Comparison of ENCODE assay signal across 1 cellular context in genomic region chr14:64948612-64949210, GRCh38.
A peak's percentile ranks its signal among the peaks of the same experiment; 100 is the strongest.
TF ChIP-seq lines count a peak whose summit lies in the region.

No MANE protein-coding gene starts in this region.

TF ChIP-seq in HepG2, 621 proteins besides CTCF, POLR2A, EP300 and RAD21 (continued from another document and continues in another):
- TF ChIP-seq FOXC1 (CRISPR knock-in tag; IDR thresholded peaks at IDR 0.05; ENCODE audit: borderline replicate concordance) (no peak; the same call in 1 of the 2 replicates), SOX6 (IDR thresholded peaks at IDR 0.05) (no peak), SOX6 (CRISPR knock-in tag; IDR thresholded peaks at IDR 0.05) (peak; percentile 7; the same call in 1 of the 2 replicates), AHR (CRISPR knock-in tag; IDR thresholded peaks at IDR 0.05) (no peak), ZEB1 (IDR thresholded peaks at IDR 0.05; ENCODE audit: insufficient replicate concordance, low read depth) (no peak), ZNF564 (CRISPR knock-in tag; IDR thresholded peaks at IDR 0.05) (no peak), GABPB1 (CRISPR knock-in tag; IDR thresholded peaks at IDR 0.05) (no peak), IKZF1 (IDR thresholded peaks at IDR 0.05) (no peak), PHF5A (CRISPR knock-in tag; IDR thresholded peaks at IDR 0.05; ENCODE audit: low read depth, unreplicated experiment) (peak; percentile 27), ATF7-NPFF (CRISPR knock-in tag; IDR thresholded peaks at IDR 0.05; ENCODE audit: low read depth) (no peak), BORCS8-MEF2B (CRISPR knock-in tag; IDR thresholded peaks at IDR 0.05) (no peak), FOSL2 (CRISPR knock-in tag; IDR thresholded peaks at IDR 0.05) (peak; percentile 46; the same call in 1 of the 2 replicates), IKZF4 (CRISPR knock-in tag; IDR thresholded peaks at IDR 0.05; ENCODE audit: borderline replicate concordance, low read depth, not compliant biosample characterization) (no peak), KAT2B (IDR thresholded peaks at IDR 0.05; ENCODE audit: borderline replicate concordance, low read depth, low read length) (no peak), ZNF781 (CRISPR knock-in tag; IDR thresholded peaks at IDR 0.05; ENCODE audit: borderline replicate concordance, not compliant biosample characterization) (no peak), ZNF83 (CRISPR knock-in tag; IDR thresholded peaks at IDR 0.05; ENCODE audit: borderline replicate concordance) (no peak), NR2C2 (CRISPR knock-in tag; IDR thresholded peaks at IDR 0.05; ENCODE audit: borderline replicate concordance) (peak; percentile 43; the same call in 1 of the 2 replicates), RFXANK (CRISPR knock-in tag; IDR thresholded peaks at IDR 0.05) (no peak), ZMAT3 (CRISPR knock-in tag; conservative IDR thresholded peaks at IDR 0.05) (peak; percentile 10; the same call in 1 of the 2 replicates), ZBTB14 (CRISPR knock-in tag; IDR thresholded peaks at IDR 0.05) (no peak), POLR2AphosphoS5 (IDR thresholded peaks at IDR 0.05; ENCODE audit: low read depth, low read length) (no peak), BRD4 (CRISPR knock-in tag; IDR thresholded peaks at IDR 0.05) (no peak), KLF9 (CRISPR knock-in tag; IDR thresholded peaks at IDR 0.05; ENCODE audit: low read depth) (no peak), SMARCE1 (IDR thresholded peaks at IDR 0.05; ENCODE audit: borderline replicate concordance) (no peak), ZNF543 (CRISPR knock-in tag; IDR thresholded peaks at IDR 0.05) (no peak), TBX2 (CRISPR knock-in tag; IDR thresholded peaks at IDR 0.05; ENCODE audit: borderline replicate concordance) (no peak; the same call in 1 of the 2 replicates), ZKSCAN1 (IDR thresholded peaks at IDR 0.05; ENCODE audit: low read length) (no peak), HBP1 (CRISPR knock-in tag; IDR thresholded peaks at IDR 0.05; ENCODE audit: low read depth) (peak; percentile 13; the same call in 1 of the 2 replicates), ZC3H13 (CRISPR knock-in tag; IDR thresholded peaks at IDR 0.05) (no peak), ZNF264 (CRISPR knock-in tag; IDR thresholded peaks at IDR 0.05) (no peak; the same call in 1 of the 2 replicates), ZNF230 (CRISPR knock-in tag; IDR thresholded peaks at IDR 0.05) (0 out of 2 replicates have a peak, but pooled peaks have one; percentile 21), HNF4A (CRISPR knock-in tag; IDR thresholded peaks at IDR 0.05) (no peak)
- TF ChIP-seq, protein P1, sequence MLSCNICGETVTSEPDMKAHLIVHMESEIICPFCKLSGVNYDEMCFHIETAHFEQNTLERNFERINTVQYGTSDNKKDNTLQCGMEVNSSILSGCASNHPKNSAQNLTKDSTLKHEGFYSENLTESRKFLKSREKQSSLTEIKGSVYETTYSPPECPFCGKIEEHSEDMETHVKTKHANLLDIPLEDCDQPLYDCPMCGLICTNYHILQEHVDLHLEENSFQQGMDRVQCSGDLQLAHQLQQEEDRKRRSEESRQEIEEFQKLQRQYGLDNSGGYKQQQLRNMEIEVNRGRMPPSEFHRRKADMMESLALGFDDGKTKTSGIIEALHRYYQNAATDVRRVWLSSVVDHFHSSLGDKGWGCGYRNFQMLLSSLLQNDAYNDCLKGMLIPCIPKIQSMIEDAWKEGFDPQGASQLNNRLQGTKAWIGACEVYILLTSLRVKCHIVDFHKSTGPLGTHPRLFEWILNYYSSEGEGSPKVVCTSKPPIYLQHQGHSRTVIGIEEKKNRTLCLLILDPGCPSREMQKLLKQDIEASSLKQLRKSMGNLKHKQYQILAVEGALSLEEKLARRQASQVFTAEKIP (CRISPR knock-in tag; IDR thresholded peaks at IDR 0.05; ENCODE audit: borderline replicate concordance), result no peak
- TF ChIP-seq, protein P2, sequence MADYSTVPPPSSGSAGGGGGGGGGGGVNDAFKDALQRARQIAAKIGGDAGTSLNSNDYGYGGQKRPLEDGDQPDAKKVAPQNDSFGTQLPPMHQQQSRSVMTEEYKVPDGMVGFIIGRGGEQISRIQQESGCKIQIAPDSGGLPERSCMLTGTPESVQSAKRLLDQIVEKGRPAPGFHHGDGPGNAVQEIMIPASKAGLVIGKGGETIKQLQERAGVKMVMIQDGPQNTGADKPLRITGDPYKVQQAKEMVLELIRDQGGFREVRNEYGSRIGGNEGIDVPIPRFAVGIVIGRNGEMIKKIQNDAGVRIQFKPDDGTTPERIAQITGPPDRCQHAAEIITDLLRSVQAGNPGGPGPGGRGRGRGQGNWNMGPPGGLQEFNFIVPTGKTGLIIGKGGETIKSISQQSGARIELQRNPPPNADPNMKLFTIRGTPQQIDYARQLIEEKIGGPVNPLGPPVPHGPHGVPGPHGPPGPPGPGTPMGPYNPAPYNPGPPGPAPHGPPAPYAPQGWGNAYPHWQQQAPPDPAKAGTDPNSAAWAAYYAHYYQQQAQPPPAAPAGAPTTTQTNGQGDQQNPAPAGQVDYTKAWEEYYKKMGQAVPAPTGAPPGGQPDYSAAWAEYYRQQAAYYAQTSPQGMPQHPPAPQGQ (CRISPR knock-in tag; IDR thresholded peaks at IDR 0.05; ENCODE audit: borderline replicate concordance), result no peak
- TF ChIP-seq, protein P3, sequence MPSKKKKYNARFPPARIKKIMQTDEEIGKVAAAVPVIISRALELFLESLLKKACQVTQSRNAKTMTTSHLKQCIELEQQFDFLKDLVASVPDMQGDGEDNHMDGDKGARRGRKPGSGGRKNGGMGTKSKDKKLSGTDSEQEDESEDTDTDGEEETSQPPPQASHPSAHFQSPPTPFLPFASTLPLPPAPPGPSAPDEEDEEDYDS (CRISPR knock-in tag; IDR thresholded peaks at IDR 0.05), result peak; percentile 8; the same call in 1 of the 2 replicates
- TF ChIP-seq, protein P4, sequence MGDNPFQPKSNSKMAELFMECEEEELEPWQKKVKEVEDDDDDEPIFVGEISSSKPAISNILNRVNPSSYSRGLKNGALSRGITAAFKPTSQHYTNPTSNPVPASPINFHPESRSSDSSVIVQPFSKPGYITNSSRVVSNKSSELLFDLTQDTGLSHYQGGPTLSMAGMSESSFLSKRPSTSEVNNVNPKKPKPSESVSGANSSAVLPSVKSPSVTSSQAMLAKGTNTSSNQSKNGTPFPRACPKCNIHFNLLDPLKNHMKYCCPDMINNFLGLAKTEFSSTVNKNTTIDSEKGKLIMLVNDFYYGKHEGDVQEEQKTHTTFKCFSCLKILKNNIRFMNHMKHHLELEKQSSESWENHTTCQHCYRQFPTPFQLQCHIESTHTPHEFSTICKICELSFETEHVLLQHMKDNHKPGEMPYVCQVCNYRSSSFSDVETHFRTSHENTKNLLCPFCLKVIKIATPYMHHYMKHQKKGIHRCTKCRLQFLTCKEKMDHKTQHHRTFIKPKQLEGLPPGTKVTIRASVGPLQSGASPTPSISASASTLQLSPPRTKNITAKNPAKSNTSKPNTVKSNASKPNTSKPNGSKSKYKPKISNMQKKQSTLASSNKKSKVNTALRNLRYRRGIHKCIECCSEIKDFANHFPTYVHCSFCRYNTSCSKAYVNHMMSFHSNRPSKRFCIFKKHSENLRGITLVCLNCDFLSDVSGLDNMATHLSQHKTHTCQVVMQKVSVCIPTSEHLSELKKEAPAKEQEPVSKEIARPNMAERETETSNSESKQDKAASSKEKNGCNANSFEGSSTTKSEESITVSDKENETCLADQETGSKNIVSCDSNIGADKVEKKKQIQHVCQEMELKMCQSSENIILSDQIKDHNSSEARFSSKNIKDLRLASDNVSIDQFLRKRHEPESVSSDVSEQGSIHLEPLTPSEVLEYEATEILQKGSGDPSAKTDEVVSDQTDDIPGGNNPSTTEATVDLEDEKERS (CRISPR knock-in tag; IDR thresholded peaks at IDR 0.05), result 0 out of 2 replicates have a peak, but pooled peaks have one; percentile 10
- TF ChIP-seq, protein P5, sequence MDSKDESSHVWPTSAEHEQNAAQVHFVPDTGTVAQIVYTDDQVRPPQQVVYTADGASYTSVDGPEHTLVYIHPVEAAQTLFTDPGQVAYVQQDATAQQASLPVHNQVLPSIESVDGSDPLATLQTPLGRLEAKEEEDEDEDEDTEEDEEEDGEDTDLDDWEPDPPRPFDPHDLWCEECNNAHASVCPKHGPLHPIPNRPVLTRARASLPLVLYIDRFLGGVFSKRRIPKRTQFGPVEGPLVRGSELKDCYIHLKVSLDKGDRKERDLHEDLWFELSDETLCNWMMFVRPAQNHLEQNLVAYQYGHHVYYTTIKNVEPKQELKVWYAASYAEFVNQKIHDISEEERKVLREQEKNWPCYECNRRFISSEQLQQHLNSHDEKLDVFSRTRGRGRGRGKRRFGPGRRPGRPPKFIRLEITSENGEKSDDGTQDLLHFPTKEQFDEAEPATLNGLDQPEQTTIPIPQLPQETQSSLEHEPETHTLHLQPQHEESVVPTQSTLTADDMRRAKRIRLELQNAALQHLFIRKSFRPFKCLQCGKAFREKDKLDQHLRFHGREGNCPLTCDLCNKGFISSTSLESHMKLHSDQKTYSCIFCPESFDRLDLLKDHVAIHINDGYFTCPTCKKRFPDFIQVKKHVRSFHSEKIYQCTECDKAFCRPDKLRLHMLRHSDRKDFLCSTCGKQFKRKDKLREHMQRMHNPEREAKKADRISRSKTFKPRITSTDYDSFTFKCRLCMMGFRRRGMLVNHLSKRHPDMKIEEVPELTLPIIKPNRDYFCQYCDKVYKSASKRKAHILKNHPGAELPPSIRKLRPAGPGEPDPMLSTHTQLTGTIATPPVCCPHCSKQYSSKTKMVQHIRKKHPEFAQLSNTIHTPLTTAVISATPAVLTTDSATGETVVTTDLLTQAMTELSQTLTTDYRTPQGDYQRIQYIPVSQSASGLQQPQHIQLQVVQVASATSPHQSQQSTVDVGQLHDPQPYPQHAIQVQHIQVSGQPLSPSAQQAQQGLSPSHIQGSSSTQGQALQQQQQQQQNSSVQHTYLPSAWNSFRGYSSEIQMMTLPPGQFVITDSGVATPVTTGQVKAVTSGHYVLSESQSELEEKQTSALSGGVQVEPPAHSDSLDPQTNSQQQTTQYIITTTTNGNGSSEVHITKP (CRISPR knock-in tag; IDR thresholded peaks at IDR 0.05; ENCODE audit: low read depth), result no peak
- TF ChIP-seq, protein P6, sequence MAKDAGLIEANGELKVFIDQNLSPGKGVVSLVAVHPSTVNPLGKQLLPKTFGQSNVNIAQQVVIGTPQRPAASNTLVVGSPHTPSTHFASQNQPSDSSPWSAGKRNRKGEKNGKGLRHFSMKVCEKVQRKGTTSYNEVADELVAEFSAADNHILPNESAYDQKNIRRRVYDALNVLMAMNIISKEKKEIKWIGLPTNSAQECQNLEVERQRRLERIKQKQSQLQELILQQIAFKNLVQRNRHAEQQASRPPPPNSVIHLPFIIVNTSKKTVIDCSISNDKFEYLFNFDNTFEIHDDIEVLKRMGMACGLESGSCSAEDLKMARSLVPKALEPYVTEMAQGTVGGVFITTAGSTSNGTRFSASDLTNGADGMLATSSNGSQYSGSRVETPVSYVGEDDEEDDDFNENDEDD (CRISPR knock-in tag; IDR thresholded peaks at IDR 0.05; ENCODE audit: borderline replicate concordance), result 0 out of 2 replicates have a peak, but pooled peaks have one; percentile 9
- TF ChIP-seq, protein P7, sequence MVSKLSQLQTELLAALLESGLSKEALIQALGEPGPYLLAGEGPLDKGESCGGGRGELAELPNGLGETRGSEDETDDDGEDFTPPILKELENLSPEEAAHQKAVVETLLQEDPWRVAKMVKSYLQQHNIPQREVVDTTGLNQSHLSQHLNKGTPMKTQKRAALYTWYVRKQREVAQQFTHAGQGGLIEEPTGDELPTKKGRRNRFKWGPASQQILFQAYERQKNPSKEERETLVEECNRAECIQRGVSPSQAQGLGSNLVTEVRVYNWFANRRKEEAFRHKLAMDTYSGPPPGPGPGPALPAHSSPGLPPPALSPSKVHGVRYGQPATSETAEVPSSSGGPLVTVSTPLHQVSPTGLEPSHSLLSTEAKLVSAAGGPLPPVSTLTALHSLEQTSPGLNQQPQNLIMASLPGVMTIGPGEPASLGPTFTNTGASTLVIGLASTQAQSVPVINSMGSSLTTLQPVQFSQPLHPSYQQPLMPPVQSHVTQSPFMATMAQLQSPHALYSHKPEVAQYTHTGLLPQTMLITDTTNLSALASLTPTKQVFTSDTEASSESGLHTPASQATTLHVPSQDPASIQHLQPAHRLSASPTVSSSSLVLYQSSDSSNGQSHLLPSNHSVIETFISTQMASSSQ (IDR thresholded peaks at IDR 0.05; ENCODE audit: low read depth), result no peak
- TF ChIP-seq, protein P7 (CRISPR knock-in tag; IDR thresholded peaks at IDR 0.05; ENCODE audit: borderline replicate concordance), result 0 out of 2 replicates have a peak, but pooled peaks have one; percentile 9
- TF ChIP-seq, protein P8, sequence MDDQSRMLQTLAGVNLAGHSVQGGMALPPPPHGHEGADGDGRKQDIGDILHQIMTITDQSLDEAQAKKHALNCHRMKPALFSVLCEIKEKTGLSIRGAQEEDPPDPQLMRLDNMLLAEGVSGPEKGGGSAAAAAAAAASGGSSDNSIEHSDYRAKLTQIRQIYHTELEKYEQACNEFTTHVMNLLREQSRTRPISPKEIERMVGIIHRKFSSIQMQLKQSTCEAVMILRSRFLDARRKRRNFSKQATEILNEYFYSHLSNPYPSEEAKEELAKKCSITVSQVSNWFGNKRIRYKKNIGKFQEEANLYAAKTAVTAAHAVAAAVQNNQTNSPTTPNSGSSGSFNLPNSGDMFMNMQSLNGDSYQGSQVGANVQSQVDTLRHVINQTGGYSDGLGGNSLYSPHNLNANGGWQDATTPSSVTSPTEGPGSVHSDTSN (CRISPR knock-in tag; IDR thresholded peaks at IDR 0.05; ENCODE audit: borderline replicate concordance), result no peak
